8 cellular contexts compared by ENCODE assay signal in the genomic region with DNA sequence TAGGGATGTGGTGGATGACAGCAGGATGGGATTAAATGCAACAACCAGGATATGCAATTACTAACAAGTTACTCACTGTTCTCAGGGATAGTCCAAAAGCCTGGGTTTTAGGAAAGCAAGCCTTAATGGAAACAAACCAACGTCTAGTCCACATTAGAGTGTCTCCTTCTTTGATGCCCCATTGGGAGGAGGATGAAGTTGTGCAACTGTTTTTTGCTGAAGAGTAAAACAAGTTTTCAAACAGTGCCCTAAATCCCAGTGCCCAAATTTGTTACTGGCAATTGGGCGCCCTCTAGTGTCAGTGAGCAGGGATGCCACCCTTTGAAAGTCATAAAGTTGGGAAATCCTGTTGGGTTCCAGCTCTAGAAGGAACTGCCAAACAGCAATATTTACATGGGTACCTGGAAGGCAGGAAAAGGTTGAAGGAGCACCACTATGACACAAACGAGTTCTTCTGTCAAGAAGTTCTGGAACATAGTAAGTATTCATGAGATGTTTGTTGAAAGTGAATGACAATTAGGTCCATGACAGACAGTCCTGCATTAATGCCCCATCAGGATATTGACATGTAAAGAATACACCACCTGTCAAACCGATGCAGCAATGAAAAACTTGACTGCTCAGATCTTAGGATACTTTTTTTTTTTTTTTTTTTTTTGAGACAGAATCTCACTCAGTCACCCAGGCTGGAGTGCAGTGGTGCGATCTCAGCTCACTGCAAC. TPM values are rescaled to one million over a fixed set of nuclear protein-coding genes. Genes with fewer than 3 reads are reported as not detected.
DNase-seq lines count a peak whose midpoint lies in the region; ATAC-seq lines count a peak whose summit lies in the region.

No MANE protein-coding gene starts in this region.

- H3K27ac Mint-ChIP-seq in activated T-helper 17 cell treated with anti-CD3 and anti-CD28 coated beads, Interleukin-2, amount 50 U/mL, for 72 hours: no peak overlapping the region

- no peaks in the 10 kb centered on the region for H3K36me3 Mint-ChIP-seq in activated T-helper 17 cell treated with anti-CD3 and anti-CD28 coated beads, Interleukin-2, amount 50 U/mL, for 72 hours (ENCODE audit: low read depth)

- H3K4me3 Mint-ChIP-seq in activated T-helper 17 cell treated with anti-CD3 and anti-CD28 coated beads, Interleukin-2, amount 50 U/mL, for 72 hours: no peak overlapping the region

- H3K9me3 Mint-ChIP-seq in activated T-helper 17 cell treated with anti-CD3 and anti-CD28 coated beads, Interleukin-2, amount 50 U/mL, for 72 hours: no peaks in the 10 kb centered on the region

- peaks cover 5% of the 10 kb centered on the region for H3K4me1 Mint-ChIP-seq in activated T-helper 17 cell treated with anti-CD3 and anti-CD28 coated beads, Interleukin-2, amount 50 U/mL, for 72 hours

- H3K27me3 Mint-ChIP-seq in activated T-helper 17 cell treated with anti-CD3 and anti-CD28 coated beads, Interleukin-2, amount 50 U/mL, for 72 hours: peaks cover 3% of the 10 kb centered on the region

- DNase-seq in DMS 273 (lab: John Stamatoyannopoulos, UW; ENCODE audit: unreplicated experiment) (peak; percentile 85), HuH-7.5 (ENCODE audit: low spot score) (peak; percentile 26), RPMI7951 (ENCODE audit: low read depth) (peak; percentile 77), fibroblast of the conjunctiva (ENCODE audit: low read depth) (peak; percentile 79), occipital lobe (lab: John Stamatoyannopoulos, UW) (peak; percentile 30)

- ATAC-seq in activated T-helper 17 cell treated with anti-CD3 and anti-CD28 coated beads, Interleukin-2, amount 50 U/mL, for 72 hours (replicated peaks): peak; percentile 59
- ATAC-seq in HG02623 (IDR thresholded peaks at IDR 0.05; ENCODE audit: unreplicated experiment) (no peak), GM18517 (IDR thresholded peaks at IDR 0.05; ENCODE audit: unreplicated experiment) (no peak)

RNA-seq across cellular contexts. Expression of gene DPF3, which starts 11.1 kb away (rescaled TPM):
- 4.2 and 6.5 TPM in 2 replicates for total RNA-seq in RPMI7951 (2014; rRNA removed; shearing (Covaris generic))
- total RNA-seq in activated T-helper 17 cell treated with anti-CD3 and anti-CD28 coated beads, Interleukin-2, amount 50 U/mL, for 72 hours: under 1 TPM; 0.13 to 0.30 TPM
- 5.3 TPM for total RNA-seq in occipital lobe

RNA-seq across cellular contexts. Expression of gene DCAF4, which starts 21.3 kb away (rescaled TPM):
- 12.7 and 22.6 TPM in 2 replicates for total RNA-seq in RPMI7951 (2014; rRNA removed; shearing (Covaris generic))
- total RNA-seq in activated T-helper 17 cell treated with anti-CD3 and anti-CD28 coated beads, Interleukin-2, amount 50 U/mL, for 72 hours: 10 to 100 TPM; 10.8 to 25.2 TPM
- 7.0 TPM for total RNA-seq in occipital lobe

Comparison
In these comparisons a context has a peak if more than half of its experiments do, and no peak if none do; other contexts are left out.
1. DNase-seq: peak in every context shown above with its lines; median percentile 85 in DMS 273; 79 in fibroblast of the conjunctiva; 77 in RPMI7951; 30 in occipital lobe; 26 in HuH-7.5.